In the genomic region with DNA sequence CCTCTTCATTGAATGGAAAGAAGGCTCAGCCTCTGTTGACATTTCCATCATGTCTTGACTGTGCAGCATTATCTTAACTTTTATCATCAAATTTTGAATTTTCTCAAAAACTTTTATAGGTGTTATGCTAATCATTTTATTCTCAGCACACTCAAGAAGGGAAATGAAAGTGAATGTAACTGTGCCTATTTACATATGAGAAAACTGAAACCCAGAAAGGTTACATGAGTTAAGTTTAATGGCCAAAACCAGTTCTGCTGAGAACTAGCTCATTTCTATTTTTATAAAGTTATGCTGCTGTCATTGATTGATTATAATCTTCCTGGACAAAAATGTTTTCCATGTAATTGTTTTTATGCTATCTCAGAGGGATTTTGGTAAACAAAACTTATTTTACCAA, we compare ENCODE assay signal across 18 cellular contexts.
DNase-seq lines count a peak whose midpoint lies in the region; ATAC-seq, FAIRE-seq and TF ChIP-seq lines count a peak whose summit lies in the region.
"Had no signal": no experiment of that assay in that cellular context is flagged by ENCODE, and none has a peak within 500 bp of the region (broad histone marks: within the 10 kb centered on the region; RNA-seq: fewer than 3 reads in every experiment).

No MANE protein-coding gene starts in this region.

- no peaks in the 10 kb centered on the region for H3K9me3 ChIP-seq in heart left ventricle
- H3K9me3 ChIP-seq: colonic mucosa, gastroesophageal sphincter, sigmoid colon, SJCRH30 had no signal

- H3K4me3 ChIP-seq in KMS-11 (IDR thresholded peaks at IDR 0.05; ENCODE audit: insufficient read depth, low read depth, low read length) (no peak overlapping the region), foreskin fibroblast (ENCODE audit: low read depth in 1 of 2, low read length in 2 of 2) (no peak overlapping the region), heart left ventricle (no peak overlapping the region)
- H3K4me3 ChIP-seq: colonic mucosa, gastroesophageal sphincter, sigmoid colon, SJCRH30 had no signal

- TF ChIP-seq CTCF in KMS-11 (conservative IDR thresholded peaks at IDR 0.05; ENCODE audit: low read depth, low read length) (no peak), foreskin fibroblast (IDR thresholded peaks at IDR 0.05; ENCODE audit: low read depth, low read length) (no peak), heart left ventricle (IDR thresholded peaks at IDR 0.05) (no peak)

- H3K79me2 ChIP-seq in KMS-11 (ENCODE audit: insufficient read depth, low read depth): no peaks in the 10 kb centered on the region

- TF ChIP-seq POLR2A in heart left ventricle (IDR thresholded peaks at IDR 0.05): no peak

- H4K20me1 ChIP-seq in KMS-11 (ENCODE audit: insufficient read depth): no peaks in the 10 kb centered on the region

- intact Hi-C loops in heart left ventricle (cut with DNase I): no loop called here

- H3K27ac ChIP-seq in KMS-11: no peak overlapping the region
- H3K27ac ChIP-seq in heart left ventricle: no peak overlapping the region
- H3K27ac ChIP-seq: colonic mucosa, gastroesophageal sphincter, sigmoid colon, SJCRH30 had no signal

- H2AFZ ChIP-seq in KMS-11 (ENCODE audit: low read depth): 0 out of 2 replicates have a peak overlapping the region, but pooled peaks have one; percentile 18

- H3K4me1 ChIP-seq in KMS-11 (ENCODE audit: low read depth, poor library complexity, severe bottlenecking) (peaks cover 10% of the 10 kb centered on the region), heart left ventricle (no peaks in the 10 kb centered on the region)
- H3K4me1 ChIP-seq: colonic mucosa, gastroesophageal sphincter, sigmoid colon, SJCRH30 had no signal

- H3K9ac ChIP-seq in KMS-11: no peak overlapping the region

- FAIRE-seq in GM19239 (lab: Jason Lieb, UNC): no peak

- H3K36me3 ChIP-seq in KMS-11 (ENCODE audit: insufficient read depth) (no peaks in the 10 kb centered on the region), heart left ventricle (no peaks in the 10 kb centered on the region)
- H3K36me3 ChIP-seq: colonic mucosa, gastroesophageal sphincter, sigmoid colon, SJCRH30 had no signal

- ATAC-seq in GM18520 (IDR thresholded peaks at IDR 0.05; ENCODE audit: unreplicated experiment) (peak; percentile 93), GM21381 (IDR thresholded peaks at IDR 0.05; ENCODE audit: unreplicated experiment) (peak; percentile 78), HG02938 (IDR thresholded peaks at IDR 0.05; ENCODE audit: unreplicated experiment) (peak; percentile 61), heart left ventricle (no peak)
- ATAC-seq: CD8-positive, alpha-beta T cell; gastroesophageal sphincter had no signal

- no peak for DNase-seq in hypothalamus (lab: John Stamatoyannopoulos, UW)
- DNase-seq in foreskin fibroblast: no peak
- DNase-seq in GM19239 (ENCODE audit: insufficient read length, low spot score): no peak
- no peak for DNase-seq in heart left ventricle
- DNase-seq: activated naive CD4-positive, alpha-beta T cell treated with anti-CD3 and anti-CD28 coated beads, Interleukin-2, amount 10 ng/mL, durations not matched to agents 7 days and 5 days; CD8-positive, alpha-beta T cell; colonic mucosa; HCEC 1CT; NCI-H1930; NCI-H510A treated with DMSO at 0.1 percent for 48 hours; sigmoid colon; SJCRH30; stimulated activated CD4-positive, alpha-beta T cell treated with anti-CD3 and anti-CD28 coated beads, Interleukin-2, amount 100 ng/mL, for 24 hours had no signal

- H3K4me2 ChIP-seq in KMS-11: peak overlapping the region; percentile 16

- H3K27me3 ChIP-seq in KMS-11 (ENCODE audit: insufficient read depth, low read depth) (no peaks in the 10 kb centered on the region), heart left ventricle (no peaks in the 10 kb centered on the region)
- H3K27me3 ChIP-seq: colonic mucosa, gastroesophageal sphincter, sigmoid colon had no signal

Comparison
In these comparisons a context has a peak if more than half of its experiments do, and no peak if none do; other contexts are left out.
1. ATAC-seq: peak in GM18520 (single experiment), GM21381 (single experiment) and HG02938 (single experiment); none in heart left ventricle (0 of 4).